10 cellular contexts compared by ENCODE assay signal in the genomic region with DNA sequence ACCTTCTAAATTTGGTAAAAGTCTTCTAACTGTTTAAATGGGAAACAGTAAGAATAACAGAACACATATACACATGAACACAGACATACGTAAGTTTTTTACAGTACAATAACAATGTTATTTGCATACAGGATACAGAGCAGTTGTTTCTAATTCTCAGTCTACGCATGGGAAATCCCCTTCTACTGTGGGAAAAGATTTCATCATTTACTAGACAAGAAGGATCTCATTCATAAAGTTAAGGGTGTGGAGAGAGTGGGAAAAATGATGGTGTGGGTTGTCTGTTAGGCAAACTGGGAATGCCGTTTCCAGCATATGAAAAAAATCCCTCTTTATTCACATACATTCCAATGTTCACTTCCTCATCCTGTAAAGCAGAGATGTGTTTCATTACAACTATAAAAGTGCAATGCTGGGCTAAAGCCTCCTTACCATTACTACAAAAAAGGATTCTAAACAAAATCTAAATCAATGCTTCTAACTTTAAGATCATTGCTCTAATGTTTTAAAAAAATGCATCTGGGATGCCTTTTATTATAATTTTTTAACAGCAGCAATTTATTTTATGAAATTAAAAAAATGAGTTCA.
DNase-seq lines count a peak whose midpoint lies in the region; ATAC-seq and TF ChIP-seq lines count a peak whose summit lies in the region.
"Had no signal": no experiment of that assay in that cellular context is flagged by ENCODE, and none has a peak within 500 bp of the region (broad histone marks: within the 10 kb centered on the region; RNA-seq: fewer than 3 reads in every experiment).

No MANE protein-coding gene starts in this region.

- H3K36me3 ChIP-seq in adipocyte (ENCODE audit: control insufficient read depth, insufficient read depth, low read length, severe bottlenecking): no peaks in the 10 kb centered on the region
- no peaks in the 10 kb centered on the region for H3K36me3 ChIP-seq in vagina
- H3K36me3 ChIP-seq in psoas muscle (ENCODE audit: insufficient read depth in 1 of 2, low read depth in 1 of 2): no peaks in the 10 kb centered on the region

- ATAC-seq in HG02981 (IDR thresholded peaks at IDR 0.05; ENCODE audit: unreplicated experiment) (peak; percentile 96), psoas muscle (no peak)
- peak; percentile 77 for ATAC-seq in stimulated activated effector memory CD8-positive, alpha-beta T cell treated with anti-CD3 and anti-CD28 coated beads, Interleukin-12 subunit alpha, Interleukin-12 subunit beta, amount 100 ng/mL, for 72 hours
- ATAC-seq: Panc1 had no signal

- DNase-seq in activated naive CD4-positive, alpha-beta T cell treated with anti-CD3 and anti-CD28 coated beads, Interleukin-2, amount 50 U/mL, for 16 hours: no peak
- peak; percentile 60 for DNase-seq in adipocyte (ENCODE audit: low read depth)
- no peak for DNase-seq in stimulated activated effector memory CD8-positive, alpha-beta T cell treated with anti-CD3 and anti-CD28 coated beads, Interleukin-12 subunit alpha, Interleukin-12 subunit beta, amount 100 ng/mL, for 72 hours (ENCODE audit: low spot score in 2 of 2)
- DNase-seq in Kasumi-1 (lab: John Stamatoyannopoulos, UW): no peak
- no peak for DNase-seq in vagina (ENCODE audit: extremely low spot score in 2 of 2)
- DNase-seq in psoas muscle: no peak

- H3K27ac Mint-ChIP-seq in activated naive CD4-positive, alpha-beta T cell treated with anti-CD3 and anti-CD28 coated beads, Interleukin-2, amount 50 U/mL, for 24 hours: peak overlapping the region; percentile 3
- no peak overlapping the region for H3K27ac Mint-ChIP-seq in stimulated activated effector memory CD8-positive, alpha-beta T cell treated with anti-CD3 and anti-CD28 coated beads, Interleukin-12 subunit alpha, Interleukin-12 subunit beta, amount 100 ng/mL, for 72 hours

- H3K4me1 ChIP-seq in adipocyte (ENCODE audit: control insufficient read depth, insufficient read depth, low read length): peaks cover 12% of the 10 kb centered on the region
- H3K4me1 ChIP-seq in vagina: peaks cover 13% of the 10 kb centered on the region
- no peaks in the 10 kb centered on the region for H3K4me1 ChIP-seq in psoas muscle

- no peaks in the 10 kb centered on the region for H3K36me3 Mint-ChIP-seq in activated naive CD4-positive, alpha-beta T cell treated with anti-CD3 and anti-CD28 coated beads, Interleukin-2, amount 50 U/mL, for 24 hours
- H3K36me3 Mint-ChIP-seq in stimulated activated effector memory CD8-positive, alpha-beta T cell treated with anti-CD3 and anti-CD28 coated beads, Interleukin-12 subunit alpha, Interleukin-12 subunit beta, amount 100 ng/mL, for 72 hours: no peaks in the 10 kb centered on the region

- peaks cover 6% of the 10 kb centered on the region for H3K27me3 Mint-ChIP-seq in activated naive CD4-positive, alpha-beta T cell treated with anti-CD3 and anti-CD28 coated beads, Interleukin-2, amount 50 U/mL, for 24 hours

- H3K9me3 Mint-ChIP-seq in activated naive CD4-positive, alpha-beta T cell treated with anti-CD3 and anti-CD28 coated beads, Interleukin-2, amount 50 U/mL, for 24 hours: no peaks in the 10 kb centered on the region
- H3K9me3 Mint-ChIP-seq in stimulated activated effector memory CD8-positive, alpha-beta T cell treated with anti-CD3 and anti-CD28 coated beads, Interleukin-12 subunit alpha, Interleukin-12 subunit beta, amount 100 ng/mL, for 72 hours: no peaks in the 10 kb centered on the region

- H3K27ac ChIP-seq in vagina: no peak overlapping the region
- no peak overlapping the region for H3K27ac ChIP-seq in psoas muscle
- H3K27ac ChIP-seq: C4-2B had no signal

- intact Hi-C loops in vagina (cut with DNase I) (loop anchor here (5.0 kb wide), 1 partner anchor 1017 kb away; no protein-coding TSS in a partner anchor), psoas muscle (cut with DNase I) (no loop called here)

- no peak overlapping the region for H3K9ac ChIP-seq in adipocyte (ENCODE audit: low read length)

- H3K4me3 ChIP-seq in adipocyte (ENCODE audit: low read length) (no peak overlapping the region), vagina (no peak overlapping the region), psoas muscle (no peak overlapping the region)

- no peak for TF ChIP-seq POLR2A in vagina (IDR thresholded peaks at IDR 0.05)

- H3K27me3 ChIP-seq in adipocyte (replicated peaks; ENCODE audit: control insufficient read depth, insufficient read depth, low read length) (peaks cover 13% of the 10 kb centered on the region), vagina (no peaks in the 10 kb centered on the region), psoas muscle (ENCODE audit: insufficient read depth in 3 of 3, low read length in 2 of 3) (no peaks in the 10 kb centered on the region)

- peaks cover 23% of the 10 kb centered on the region for H3K4me1 Mint-ChIP-seq in activated naive CD4-positive, alpha-beta T cell treated with anti-CD3 and anti-CD28 coated beads, Interleukin-2, amount 50 U/mL, for 24 hours
- H3K4me1 Mint-ChIP-seq in stimulated activated effector memory CD8-positive, alpha-beta T cell treated with anti-CD3 and anti-CD28 coated beads, Interleukin-12 subunit alpha, Interleukin-12 subunit beta, amount 100 ng/mL, for 72 hours: peaks cover 6% of the 10 kb centered on the region

- TF ChIP-seq CTCF in vagina (IDR thresholded peaks at IDR 0.05) (no peak), psoas muscle (IDR thresholded peaks at IDR 0.05) (no peak)

- H3K4me3 Mint-ChIP-seq in activated naive CD4-positive, alpha-beta T cell treated with anti-CD3 and anti-CD28 coated beads, Interleukin-2, amount 50 U/mL, for 24 hours: peak overlapping the region; percentile 28
- H3K4me3 Mint-ChIP-seq in stimulated activated effector memory CD8-positive, alpha-beta T cell treated with anti-CD3 and anti-CD28 coated beads, Interleukin-12 subunit alpha, Interleukin-12 subunit beta, amount 100 ng/mL, for 72 hours: no peak overlapping the region

- H3K9me3 ChIP-seq in adipocyte (ENCODE audit: control insufficient read depth, low read length) (no peaks in the 10 kb centered on the region), vagina (no peaks in the 10 kb centered on the region), psoas muscle (no peaks in the 10 kb centered on the region)

- WGBS in psoas muscle, 3 donors: 34 to 44% (median 41%) methylated on average over 3 of the region's 3 CpGs

Comparison
In these comparisons a context has a peak if more than half of its experiments do, and no peak if none do; other contexts are left out.
1. ATAC-seq: peak in HG02981 (single experiment) and stimulated activated effector memory CD8-positive, alpha-beta T cell treated with anti-CD3 and anti-CD28 coated beads, Interleukin-12 subunit alpha, Interleukin-12 subunit beta, amount 100 ng/mL, for 72 hours (single experiment); none in psoas muscle (0 of 4).